14 cellular contexts compared by ENCODE assay signal in the genomic region with DNA sequence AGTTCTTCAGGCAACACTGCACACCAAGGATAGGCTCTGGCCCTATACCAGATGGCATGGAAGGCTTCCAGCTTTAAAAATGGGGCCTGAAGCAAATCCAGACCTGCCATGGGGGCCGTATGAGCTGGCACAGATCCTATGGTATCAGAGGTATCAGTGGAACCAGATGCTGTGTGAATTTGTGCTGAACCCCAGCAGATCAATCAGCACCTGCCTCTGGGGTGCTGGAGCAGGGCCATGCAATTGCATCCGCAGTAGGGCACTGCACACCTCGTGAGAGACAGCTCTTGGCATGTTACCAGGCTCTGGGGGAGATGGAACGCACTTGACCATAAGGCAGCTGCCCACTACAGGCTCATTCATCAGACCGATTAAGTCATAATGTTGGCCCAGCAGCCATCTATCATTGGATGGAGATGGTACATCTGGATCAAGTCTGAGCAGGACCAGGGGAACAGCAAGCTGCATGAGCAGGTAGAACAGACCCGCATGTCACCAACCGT.
"Had no signal": no experiment of that assay in that cellular context is flagged by ENCODE, and none has a peak within 500 bp of the region (broad histone marks: within the 10 kb centered on the region; RNA-seq: fewer than 3 reads in every experiment).

No MANE protein-coding gene starts in this region.

- H3K4me1 ChIP-seq: adrenal gland, esophagus muscularis mucosa, thyroid gland had no signal

- H3K4me3 ChIP-seq: adrenal gland, cardiac muscle cell, esophagus muscularis mucosa, mucosa of descending colon, thyroid gland had no signal

- H3K36me3 ChIP-seq: adrenal gland, cardiac muscle cell, esophagus muscularis mucosa, thyroid gland had no signal

- H3K27ac ChIP-seq: adrenal gland, cardiac muscle cell, esophagus muscularis mucosa, thyroid gland, VCaP had no signal

- DNase-seq: activated CD4-positive, alpha-beta memory T cell treated with anti-CD3 and anti-CD28 coated beads, Interleukin-2, amount 10 ng/mL, durations not matched to agents 7 days and 5 days; activated CD4-positive, alpha-beta T cell treated with anti-CD3 and anti-CD28 coated beads for 4 hours; activated effector memory CD4-positive, alpha-beta T cell treated with anti-CD3 and anti-CD28 coated beads, Interleukin-2, amount 50 U/mL, for 16 hours; activated T-cell treated with anti-CD3 and anti-CD28 coated beads, Interleukin-2, amount 50 U/mL, for 24 hours; adrenal gland; hippocampal formation; mammary epithelial cell; mucosa of descending colon; naive thymus-derived CD4-positive, alpha-beta T cell; retina; thyroid gland had no signal

- H3K27me3 ChIP-seq: adrenal gland, cardiac muscle cell, esophagus muscularis mucosa, thyroid gland had no signal

- H3K9me3 ChIP-seq: adrenal gland, thyroid gland had no signal
